In genomic region chr2:45610281-45611019, GRCh38 we compare ENCODE assay signal across 1 cellular context.
TF ChIP-seq lines count a peak whose summit lies in the region.

No MANE protein-coding gene starts in this region.

TF ChIP-seq in HepG2, 621 proteins besides CTCF, POLR2A, EP300 and RAD21 (continued from another document and continues in another):
- TF ChIP-seq REST (IDR thresholded peaks at IDR 0.05; ENCODE audit: borderline replicate concordance in 1 of 2, low read depth in 1 of 2, low read length in 2 of 2) (0 out of 4 replicates have a peak, but pooled peaks of 1 of the 2 experiments have one; percentile 17), CEBPG (CRISPR knock-in tag; IDR thresholded peaks at IDR 0.05) (peak; percentile 29), NKX3-1 (CRISPR knock-in tag; IDR thresholded peaks at IDR 0.05) (0 out of 2 replicates have a peak, but pooled peaks have one; percentile 50), ZSCAN5A (CRISPR knock-in tag; IDR thresholded peaks at IDR 0.05; ENCODE audit: borderline replicate concordance) (peak; percentile 55; the same call in 1 of the 2 replicates), MAX (IDR thresholded peaks at IDR 0.05) (0 out of 2 replicates have a peak, but pooled peaks have one; percentile 45), RBAK (CRISPR knock-in tag; IDR thresholded peaks at IDR 0.05) (peak; percentile 40; the same call in 1 of the 2 replicates), ZFP37 (CRISPR knock-in tag; IDR thresholded peaks at IDR 0.05; ENCODE audit: borderline replicate concordance) (no peak), GATAD1 (CRISPR knock-in tag; IDR thresholded peaks at IDR 0.05) (peak; percentile 79), ATM (IDR thresholded peaks at IDR 0.05; ENCODE audit: borderline replicate concordance) (no peak), ZNF709 (CRISPR knock-in tag; IDR thresholded peaks at IDR 0.05) (no peak), REPIN1 (CRISPR knock-in tag; IDR thresholded peaks at IDR 0.05; ENCODE audit: borderline replicate concordance, low read depth) (peak; percentile 8; the same call in 1 of the 2 replicates), ZNF205 (CRISPR knock-in tag; IDR thresholded peaks at IDR 0.05) (peak; percentile 77), ZNF766 (CRISPR knock-in tag; IDR thresholded peaks at IDR 0.05; ENCODE audit: borderline replicate concordance) (0 out of 2 replicates have a peak, but pooled peaks have one; percentile 70), CENPX (CRISPR knock-in tag; IDR thresholded peaks at IDR 0.05) (no peak), TOPORS (CRISPR knock-in tag; IDR thresholded peaks at IDR 0.05) (peak; percentile 62; the same call in 1 of the 2 replicates), ZSCAN21 (CRISPR knock-in tag; IDR thresholded peaks at IDR 0.05; ENCODE audit: borderline replicate concordance) (no peak), HNF1B (CRISPR knock-in tag; IDR thresholded peaks at IDR 0.05) (0 out of 2 replicates have a peak, but pooled peaks have one; percentile 15), TFE3 (CRISPR knock-in tag; IDR thresholded peaks at IDR 0.05) (peak; percentile 83; the same call in 1 of the 2 replicates), TARDBP (CRISPR knock-in tag; IDR thresholded peaks at IDR 0.05) (peak; percentile 73; the same call in 1 of the 2 replicates), MXD1 (CRISPR knock-in tag; IDR thresholded peaks at IDR 0.05) (no peak), HMGXB4 (CRISPR knock-in tag; IDR thresholded peaks at IDR 0.05; ENCODE audit: borderline replicate concordance in 1 of 2, low read depth in 1 of 2) (peak in 1 of 2 experiments; percentile 76; a peak in 3 of 4 replicates), ZSCAN22 (CRISPR knock-in tag; IDR thresholded peaks at IDR 0.05) (0 out of 2 replicates have a peak, but pooled peaks have one; percentile 19), ZNF414 (CRISPR knock-in tag; IDR thresholded peaks at IDR 0.05) (0 out of 2 replicates have a peak, but pooled peaks have one; percentile 24), ATAD3A (CRISPR knock-in tag; IDR thresholded peaks at IDR 0.05) (no peak), CREB1 (IDR thresholded peaks at IDR 0.05) (no peak), CREB1 (CRISPR knock-in tag; IDR thresholded peaks at IDR 0.05) (peak; percentile 16; the same call in 1 of the 2 replicates), ZNF367 (CRISPR knock-in tag; IDR thresholded peaks at IDR 0.05; ENCODE audit: borderline replicate concordance) (0 out of 2 replicates have a peak, but pooled peaks have one; percentile 5), IRF2 (CRISPR knock-in tag; IDR thresholded peaks at IDR 0.05) (peak; percentile 9; the same call in 1 of the 2 replicates), FOXJ3 (CRISPR knock-in tag; IDR thresholded peaks at IDR 0.05; ENCODE audit: borderline replicate concordance) (0 out of 2 replicates have a peak, but pooled peaks have one; percentile 16), ZNF614 (CRISPR knock-in tag; IDR thresholded peaks at IDR 0.05; ENCODE audit: borderline replicate concordance) (0 out of 2 replicates have a peak, but pooled peaks have one; percentile 40), ZNF547 (CRISPR knock-in tag; IDR thresholded peaks at IDR 0.05) (0 out of 2 replicates have a peak, but pooled peaks have one; percentile 41), MXD4 (CRISPR knock-in tag; IDR thresholded peaks at IDR 0.05) (peak; percentile 47; the same call in 1 of the 2 replicates), ARID5B (CRISPR knock-in tag; IDR thresholded peaks at IDR 0.05) (0 out of 2 replicates have a peak, but pooled peaks have one; percentile 12), DBP (CRISPR knock-in tag; IDR thresholded peaks at IDR 0.05; ENCODE audit: not compliant biosample characterization) (peak; percentile 33), RFXAP (CRISPR knock-in tag; IDR thresholded peaks at IDR 0.05; ENCODE audit: borderline replicate concordance) (no peak), ZNF503 (CRISPR knock-in tag; IDR thresholded peaks at IDR 0.05) (0 out of 2 replicates have a peak, but pooled peaks have one; percentile 19), POGZ (CRISPR knock-in tag; IDR thresholded peaks at IDR 0.05) (peak; percentile 60; the same call in 1 of the 2 replicates), TEAD3 (CRISPR knock-in tag; optimal IDR thresholded peaks at IDR 0.05; ENCODE audit: borderline replicate concordance) (peak; percentile 90), ZFX (CRISPR knock-in tag; IDR thresholded peaks at IDR 0.05; ENCODE audit: low read depth) (no peak), ZFP1 (CRISPR knock-in tag; IDR thresholded peaks at IDR 0.05) (0 out of 2 replicates have a peak, but pooled peaks have one; percentile 18)
